1 cellular context compared by ENCODE assay signal in genomic region chr17:45149037-45149668, GRCh38.
A peak's percentile ranks its signal among the peaks of the same experiment; 100 is the strongest.
TF ChIP-seq lines count a peak whose summit lies in the region.

No MANE protein-coding gene starts in this region.

TF ChIP-seq in WTC11, 78 proteins besides CTCF, POLR2A, EP300 and RAD21 (continued from another document):
- TF ChIP-seq, protein P1, sequence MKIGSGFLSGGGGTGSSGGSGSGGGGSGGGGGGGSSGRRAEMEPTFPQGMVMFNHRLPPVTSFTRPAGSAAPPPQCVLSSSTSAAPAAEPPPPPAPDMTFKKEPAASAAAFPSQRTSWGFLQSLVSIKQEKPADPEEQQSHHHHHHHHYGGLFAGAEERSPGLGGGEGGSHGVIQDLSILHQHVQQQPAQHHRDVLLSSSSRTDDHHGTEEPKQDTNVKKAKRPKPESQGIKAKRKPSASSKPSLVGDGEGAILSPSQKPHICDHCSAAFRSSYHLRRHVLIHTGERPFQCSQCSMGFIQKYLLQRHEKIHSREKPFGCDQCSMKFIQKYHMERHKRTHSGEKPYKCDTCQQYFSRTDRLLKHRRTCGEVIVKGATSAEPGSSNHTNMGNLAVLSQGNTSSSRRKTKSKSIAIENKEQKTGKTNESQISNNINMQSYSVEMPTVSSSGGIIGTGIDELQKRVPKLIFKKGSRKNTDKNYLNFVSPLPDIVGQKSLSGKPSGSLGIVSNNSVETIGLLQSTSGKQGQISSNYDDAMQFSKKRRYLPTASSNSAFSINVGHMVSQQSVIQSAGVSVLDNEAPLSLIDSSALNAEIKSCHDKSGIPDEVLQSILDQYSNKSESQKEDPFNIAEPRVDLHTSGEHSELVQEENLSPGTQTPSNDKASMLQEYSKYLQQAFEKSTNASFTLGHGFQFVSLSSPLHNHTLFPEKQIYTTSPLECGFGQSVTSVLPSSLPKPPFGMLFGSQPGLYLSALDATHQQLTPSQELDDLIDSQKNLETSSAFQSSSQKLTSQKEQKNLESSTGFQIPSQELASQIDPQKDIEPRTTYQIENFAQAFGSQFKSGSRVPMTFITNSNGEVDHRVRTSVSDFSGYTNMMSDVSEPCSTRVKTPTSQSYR (CRISPR knock-in tag; IDR thresholded peaks at IDR 0.05), result peak; percentile 58; the same call in 1 of the 2 replicates
- TF ChIP-seq ZNF232 (CRISPR knock-in tag; IDR thresholded peaks at IDR 0.05) (no peak), NR2C2 (CRISPR knock-in tag; IDR thresholded peaks at IDR 0.05) (no peak), MLX (CRISPR knock-in tag; IDR thresholded peaks at IDR 0.05) (no peak), JUN (CRISPR knock-in tag; IDR thresholded peaks at IDR 0.05) (no peak), TEAD4 (CRISPR knock-in tag; IDR thresholded peaks at IDR 0.05) (peak; percentile 18; the same call in 1 of the 2 replicates), HMGXB4 (CRISPR knock-in tag; IDR thresholded peaks at IDR 0.05) (peak; percentile 81; the same call in 1 of the 2 replicates), MXD4 (CRISPR knock-in tag; IDR thresholded peaks at IDR 0.05; ENCODE audit: borderline replicate concordance) (no peak), GRHL2 (CRISPR knock-in tag; IDR thresholded peaks at IDR 0.05; ENCODE audit: insufficient replicate concordance, severe bottlenecking) (no peak), ZNF219 (CRISPR knock-in tag; IDR thresholded peaks at IDR 0.05; ENCODE audit: borderline replicate concordance) (no peak), IRF2 (CRISPR knock-in tag; IDR thresholded peaks at IDR 0.05; ENCODE audit: borderline replicate concordance, low read depth) (no peak), HMGA2 (CRISPR knock-in tag; IDR thresholded peaks at IDR 0.05) (no peak), JAZF1 (CRISPR knock-in tag; IDR thresholded peaks at IDR 0.05) (no peak), SOX15 (CRISPR knock-in tag; IDR thresholded peaks at IDR 0.05) (no peak), FOXP1 (CRISPR knock-in tag; IDR thresholded peaks at IDR 0.05; ENCODE audit: borderline replicate concordance) (no peak)
- TF ChIP-seq, protein P2, sequence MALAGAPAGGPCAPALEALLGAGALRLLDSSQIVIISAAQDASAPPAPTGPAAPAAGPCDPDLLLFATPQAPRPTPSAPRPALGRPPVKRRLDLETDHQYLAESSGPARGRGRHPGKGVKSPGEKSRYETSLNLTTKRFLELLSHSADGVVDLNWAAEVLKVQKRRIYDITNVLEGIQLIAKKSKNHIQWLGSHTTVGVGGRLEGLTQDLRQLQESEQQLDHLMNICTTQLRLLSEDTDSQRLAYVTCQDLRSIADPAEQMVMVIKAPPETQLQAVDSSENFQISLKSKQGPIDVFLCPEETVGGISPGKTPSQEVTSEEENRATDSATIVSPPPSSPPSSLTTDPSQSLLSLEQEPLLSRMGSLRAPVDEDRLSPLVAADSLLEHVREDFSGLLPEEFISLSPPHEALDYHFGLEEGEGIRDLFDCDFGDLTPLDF (CRISPR knock-in tag; IDR thresholded peaks at IDR 0.05), result no peak
TF ChIP-seq in WTC11: peak in this region for 12.
